1 cellular context compared by ENCODE assay signal in genomic region chr10:76497671-76498070, GRCh38.
TF ChIP-seq lines count a peak whose summit lies in the region.

No MANE protein-coding gene starts in this region.

TF ChIP-seq in SK-N-SH treated with all-trans-retinoic acid at 6 μM for 48 hours, 23 proteins besides CTCF, POLR2A, EP300 and RAD21 (continued from another document):
- TF ChIP-seq POU6F1 (CRISPR knock-in tag; IDR thresholded peaks at IDR 0.05; ENCODE audit: borderline replicate concordance, low read depth) (no peak), TCF4 (CRISPR knock-in tag; IDR thresholded peaks at IDR 0.05; ENCODE audit: borderline replicate concordance) (no peak), PPARA (CRISPR knock-in tag; IDR thresholded peaks at IDR 0.05; ENCODE audit: borderline replicate concordance) (no peak), ZNF8 (CRISPR knock-in tag; IDR thresholded peaks at IDR 0.05) (no peak), ZFP3 (CRISPR knock-in tag; IDR thresholded peaks at IDR 0.05) (no peak)
